Comparison of ENCODE assay signal across 32 cellular contexts in the genomic region with DNA sequence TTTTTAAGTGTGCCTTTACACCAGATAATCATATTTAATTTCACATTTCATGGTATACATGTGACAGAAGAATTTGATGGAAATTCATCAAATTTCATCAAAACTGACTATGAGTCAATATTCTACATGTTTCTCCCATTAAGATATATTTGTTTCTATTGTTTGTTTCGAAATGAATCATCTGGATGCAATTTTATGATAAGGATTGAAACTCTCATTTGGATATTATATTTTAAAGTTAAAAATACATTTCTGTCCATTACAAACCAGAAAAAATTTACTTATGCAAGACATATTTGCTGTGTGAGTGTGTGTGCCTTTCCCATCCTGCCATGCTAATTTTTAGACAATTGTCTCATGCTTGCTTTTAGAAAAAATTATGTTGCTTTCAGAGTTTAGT. TPM values are rescaled to one million over a fixed set of nuclear protein-coding genes. Genes with fewer than 3 reads are reported as not detected.
A peak's percentile ranks its signal among the peaks of the same experiment; 100 is the strongest.
DNase-seq lines count a peak whose midpoint lies in the region; ATAC-seq and TF ChIP-seq lines count a peak whose summit lies in the region.
"Had no signal": no experiment of that assay in that cellular context is flagged by ENCODE, and none has a peak within 500 bp of the region (broad histone marks: within the 10 kb centered on the region; RNA-seq: fewer than 3 reads in every experiment).

No MANE protein-coding gene starts in this region.

- H3K4me3 ChIP-seq in ACC112 (ENCODE audit: low read depth, low read length) (peak overlapping the region; percentile 22; the same call in 1 of the 2 replicates), hepatocyte (no peak overlapping the region)
- H3K4me3 ChIP-seq: GM12878, ovary, SJCRH30, skin epidermis had no signal

- no peak for TF ChIP-seq CTCF in VCaP (conservative IDR thresholded peaks at IDR 0.05)
- TF ChIP-seq CTCF in hepatocyte (IDR thresholded peaks at IDR 0.05; ENCODE audit: poor library complexity) = no peak
- no peak for TF ChIP-seq CTCF in GM13977 (IDR thresholded peaks at IDR 0.05; ENCODE audit: extremely low read depth, insufficient read depth, missing control alignments)

- ATAC-seq in HG03460 (IDR thresholded peaks at IDR 0.05; ENCODE audit: unreplicated experiment) = no peak
- ATAC-seq: CD8-positive, alpha-beta T cell; GM12878 had no signal

- H3K9me2 ChIP-seq in hepatocyte (replicated peaks; ENCODE audit: insufficient read depth) = no peaks in the 10 kb centered on the region

- DNase-seq in epithelial cell of prostate (ENCODE audit: low read depth, low spot score) = no peak
- no peak for DNase-seq in hepatocyte (ENCODE audit: low spot score)
- no peak for DNase-seq in GM13977 (ENCODE audit: low spot score)
- DNase-seq in NCI-H1092 (lab: John Stamatoyannopoulos, UW) = no peak
- DNase-seq in superior temporal gyrus (ENCODE audit: extremely low spot score) = no peak
- DNase-seq: 8988T; activated CD4-positive, alpha-beta T cell treated with anti-CD3 and anti-CD28 coated beads, Interleukin-2, amount 10 ng/mL, durations not matched to agents 24 days and 14 days; AML-193; aorta; CD8-positive, alpha-beta T cell; EL; HFFc6; hypothalamus; left colon; NCI-H1048; NCI-H1694; ovary; SJCRH30; stimulated activated naive CD4-positive, alpha-beta T cell had no signal

- no peak overlapping the region for H3K4me2 ChIP-seq in hepatocyte

- WGBS in hepatocyte (ENCODE audit: low lambda C conversion rate, missing lambda C conversion rate) = 83% methylated on average over 1 of the region's 1 CpG

- H3K27ac ChIP-seq in ACC112 (ENCODE audit: low read depth, low read length) (peak overlapping the region; percentile 92), VCaP (peak overlapping the region; percentile 31), epithelial cell of prostate (peak overlapping the region; percentile 81), hepatocyte (peak overlapping the region; percentile 6)
- H3K27ac ChIP-seq: ovary, SJCRH30 had no signal

- in situ Hi-C loops in GM13977 (cut with MboI; ENCODE audit: low pct_unique_long_range_greater_than_20kb, low sequenced_read_pairs, unreplicated experiment) = no loop called here

- no peaks in the 10 kb centered on the region for H3K36me3 ChIP-seq in ACC112 (ENCODE audit: insufficient read depth, low read length)
- H3K36me3 ChIP-seq in hepatocyte (replicated peaks; ENCODE audit: insufficient read depth, low read depth) = no peaks in the 10 kb centered on the region
- H3K36me3 ChIP-seq: ovary, SJCRH30 had no signal

- H3K79me2 ChIP-seq in ACC112 (ENCODE audit: control insufficient read depth, insufficient read depth, low read length, unreplicated experiment) = no peaks in the 10 kb centered on the region
- no peaks in the 10 kb centered on the region for H3K79me2 ChIP-seq in hepatocyte

- no peaks in the 10 kb centered on the region for H3K9me3 ChIP-seq in hepatocyte (ENCODE audit: low read depth)
- H3K9me3 ChIP-seq: ovary, SJCRH30 had no signal

- H3K4me1 ChIP-seq in ACC112 (ENCODE audit: control insufficient read depth, insufficient read depth, low read length, unreplicated experiment) (peaks cover 19% of the 10 kb centered on the region), hepatocyte (ENCODE audit: insufficient read depth) (no peaks in the 10 kb centered on the region)
- H3K4me1 ChIP-seq: SJCRH30 had no signal

- no peaks in the 10 kb centered on the region for H4K20me1 ChIP-seq in hepatocyte (ENCODE audit: insufficient read depth, poor library complexity, severe bottlenecking)

- H2AFZ ChIP-seq in ACC112 (ENCODE audit: low read length, unreplicated experiment) = peak overlapping the region; percentile 58
- H2AFZ ChIP-seq in hepatocyte = no peak overlapping the region

- H3K27me3 ChIP-seq in ACC112 (ENCODE audit: insufficient read depth, low read length) (no peaks in the 10 kb centered on the region), hepatocyte (no peaks in the 10 kb centered on the region)
- H3K27me3 ChIP-seq: ovary, SJCRH30 had no signal

RNA-seq across cellular contexts. Expression of a gene that starts 52.2 kb away (rescaled TPM):
- 46.5 and 53.8 TPM in 2 replicates for total RNA-seq in hepatocyte
- 10.1 and 10.7 TPM in 2 replicates for polyA plus RNA-seq in hepatocyte
- total RNA-seq: H1, renal cortical epithelial cell had no signal
- polyA plus RNA-seq: H1, neural cell had no signal

RNA-seq across cellular contexts. Expression of a gene that starts 55.2 kb away (rescaled TPM):
- 0.12 and 0.17 TPM in 2 replicates for total RNA-seq in hepatocyte
- not detected in 2 replicates for polyA plus RNA-seq in hepatocyte
- total RNA-seq: activated CD4-positive, alpha-beta T cell treated with anti-CD3 and anti-CD28 coated beads, Interleukin-2, amount 10 ng/mL, durations not matched to agents 24 days and 14 days; activated CD8-positive, alpha-beta memory T cell treated with anti-CD3 and anti-CD28 coated beads for 36 hours; aorta; cardiac septum; CD8-positive, alpha-beta T cell; dermis microvascular lymphatic vessel endothelial cell; GM12878; HFFc6; left colon; ovary; renal cortical epithelial cell; SJCRH30; temporal lobe; ureter had no signal
- polyA plus RNA-seq: aorta, H1, neural cell, ovary had no signal

Comparison
In these comparisons a context has a peak if more than half of its experiments do, and no peak if none do; other contexts are left out.
1. H3K27ac ChIP-seq: peak in every context shown above with its lines; median percentile 92 in ACC112; 81 in epithelial cell of prostate; 31 in VCaP; 6 in hepatocyte.